13 cellular contexts compared by ENCODE assay signal in the genomic region with DNA sequence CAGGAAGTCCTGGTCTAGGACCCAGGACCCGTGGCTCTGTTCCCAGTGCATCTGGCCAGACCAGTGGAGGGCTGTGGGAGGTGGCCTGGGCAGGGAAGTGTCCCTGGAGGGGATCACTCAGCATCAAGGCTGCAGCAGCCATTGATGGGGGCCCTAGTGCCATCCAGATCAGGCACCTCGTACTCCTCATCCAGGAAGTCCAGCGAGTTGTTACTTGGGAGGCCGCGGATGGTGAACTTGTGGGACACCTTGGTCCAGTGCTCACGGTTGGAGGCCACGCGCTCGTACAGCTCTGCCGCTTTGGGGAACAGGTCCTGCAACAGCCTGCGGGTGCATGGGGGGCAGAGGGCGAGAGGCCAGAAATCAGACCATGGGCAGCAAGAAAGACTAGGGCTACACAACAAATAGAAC.
"Had no signal": no experiment of that assay in that cellular context is flagged by ENCODE, and none has a peak within 500 bp of the region (broad histone marks: within the 10 kb centered on the region; RNA-seq: fewer than 3 reads in every experiment).

No MANE protein-coding gene starts in this region.

- H3K9me3 Mint-ChIP-seq: activated T-cell treated with anti-CD3 and anti-CD28 coated beads, Interleukin-2, amount 50 U/mL, for 24 hours; immature natural killer cell; naive B cell; stimulated activated naive CD8-positive, alpha-beta T cell treated with anti-CD3 and anti-CD28 coated beads, Interleukin-15, amount 100 ng/mL, for 72 hours; T-cell had no signal

- FAIRE-seq: urothelium cell line had no signal

- H3K4me3 Mint-ChIP-seq: activated T-cell treated with anti-CD3 and anti-CD28 coated beads, Interleukin-2, amount 50 U/mL, for 24 hours; immature natural killer cell; naive B cell; stimulated activated naive CD8-positive, alpha-beta T cell treated with anti-CD3 and anti-CD28 coated beads, Interleukin-15, amount 100 ng/mL, for 72 hours; T-cell had no signal

- ATAC-seq: stimulated activated naive CD8-positive, alpha-beta T cell treated with anti-CD3 and anti-CD28 coated beads, Interleukin-15, amount 100 ng/mL, for 72 hours; T-cell had no signal

- DNase-seq: activated CD4-positive, alpha-beta T cell treated with anti-CD3 and anti-CD28 coated beads for 1 hour; activated CD4-positive, alpha-beta T cell treated with anti-CD3 and anti-CD28 coated beads, Interleukin-2, amount 50 U/mL, for 4 hours; activated gamma-delta T cell; activated T-cell treated with anti-CD3 and anti-CD28 coated beads, Interleukin-2, amount 50 U/mL, for 24 hours; anterior cingulate cortex; cerebellar nuclear complex; foreskin melanocyte; immature natural killer cell; naive B cell; stimulated activated naive CD8-positive, alpha-beta T cell treated with anti-CD3 and anti-CD28 coated beads, Interleukin-15, amount 100 ng/mL, for 72 hours; T-cell; T1000 had no signal

- H3K36me3 Mint-ChIP-seq: immature natural killer cell, naive B cell, T-cell had no signal

- H3K27ac Mint-ChIP-seq: activated T-cell treated with anti-CD3 and anti-CD28 coated beads, Interleukin-2, amount 50 U/mL, for 24 hours; immature natural killer cell; naive B cell; stimulated activated naive CD8-positive, alpha-beta T cell treated with anti-CD3 and anti-CD28 coated beads, Interleukin-15, amount 100 ng/mL, for 72 hours; T-cell had no signal
